9 cellular contexts compared by ENCODE assay signal in the genomic region with DNA sequence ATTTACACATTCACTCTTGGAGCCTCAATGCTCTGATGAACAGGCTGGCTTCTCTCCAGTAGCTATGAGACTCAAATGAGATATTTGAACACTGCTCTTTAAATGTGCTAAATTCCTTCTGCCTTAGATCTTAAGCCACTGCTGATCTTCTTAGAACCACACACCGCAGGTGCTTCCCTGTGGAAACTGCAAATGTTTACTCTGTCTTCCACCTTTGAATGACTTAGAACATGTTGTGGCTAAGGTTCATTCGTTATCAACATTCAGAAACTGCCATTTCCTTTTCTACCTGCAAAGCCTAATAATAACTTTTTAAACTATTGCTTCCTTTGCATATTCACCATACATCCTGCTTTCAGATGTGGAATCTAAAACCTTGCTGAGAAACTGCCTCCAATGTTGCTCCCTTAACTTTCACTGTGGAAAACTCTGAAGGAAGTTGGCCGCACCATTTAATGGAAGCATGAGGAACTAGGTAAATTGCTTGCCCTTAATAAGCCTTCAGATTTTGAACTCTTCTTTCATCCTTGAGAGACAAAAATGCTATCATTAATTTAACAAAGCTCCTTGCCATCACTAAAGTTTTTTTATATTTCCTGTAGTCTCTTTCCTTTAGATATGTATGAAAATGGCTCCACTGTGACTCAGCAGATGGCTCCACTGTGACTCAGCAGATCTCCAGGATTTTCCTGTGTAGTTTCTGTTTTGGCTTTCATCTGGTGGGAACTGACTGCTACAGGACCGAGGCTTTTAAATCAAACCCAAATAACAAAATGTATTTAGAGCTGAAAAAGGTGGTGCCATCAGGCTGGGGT.
A peak's percentile ranks its signal among the peaks of the same experiment; 100 is the strongest.
DNase-seq lines count a peak whose midpoint lies in the region; ATAC-seq, FAIRE-seq and TF ChIP-seq lines count a peak whose summit lies in the region.
"Had no signal": no experiment of that assay in that cellular context is flagged by ENCODE, and none has a peak within 500 bp of the region (broad histone marks: within the 10 kb centered on the region; RNA-seq: fewer than 3 reads in every experiment).

No MANE protein-coding gene starts in this region.

- H3K4me2 ChIP-seq in HCT116 (ENCODE audit: low read length): peak overlapping the region; percentile 31

- no peaks in the 10 kb centered on the region for H3K27me3 ChIP-seq in HCT116 (ENCODE audit: insufficient read depth, low read length)

- peaks cover 40% of the 10 kb centered on the region for H3K79me2 ChIP-seq in HCT116 (ENCODE audit: insufficient read depth, low read length)

- no peak for TF ChIP-seq POLR2A in HCT116 (IDR thresholded peaks at IDR 0.05; ENCODE audit: borderline replicate concordance, extremely low read depth, insufficient read depth, insufficient read length)

- H3K27ac ChIP-seq in HCT116 (ENCODE audit: low read depth, low read length): peak overlapping the region; percentile 74

- DNase-seq in AG10803 (ENCODE audit: low read depth) (peak; percentile 90), HCT116 (ENCODE audit: low read depth, low spot score) (peak; percentile 73), T-helper 22 cell (ENCODE audit: low read depth) (peak; percentile 1), fibroblast of pulmonary artery (ENCODE audit: low read depth) (peak; percentile 84), HTR-8/SVneo (ENCODE audit: insufficient read length, low spot score) (no peak), NCI-H526 (lab: John Stamatoyannopoulos, UW) (no peak), putamen (ENCODE audit: low spot score) (no peak)

- TF ChIP-seq CTCF in AG10803 (conservative IDR thresholded peaks at IDR 0.05; ENCODE audit: low read length) (no peak), HCT116 (IDR thresholded peaks at IDR 0.05 in 2 of 3, conservative IDR thresholded peaks at IDR 0.05 in 1 of 3; ENCODE audit: borderline replicate concordance in 1 of 3, insufficient read depth in 1 of 3, low read depth in 2 of 3, low read length in 2 of 3) (no peak), fibroblast of pulmonary artery (IDR thresholded peaks at IDR 0.05; ENCODE audit: low read length, missing control alignments) (no peak)

- H4K20me1 ChIP-seq in HCT116 (ENCODE audit: insufficient read depth): no peaks in the 10 kb centered on the region

- ATAC-seq in HCT116 (0 out of 2 replicates have a peak, but pooled peaks have one; percentile 16), HG03378 (IDR thresholded peaks at IDR 0.05; ENCODE audit: unreplicated experiment) (no peak)

- POLR2A ChIA-PET in HCT116 (lab: Charles Lee): no interaction called here

- peaks cover 70 to 90% of the 10 kb centered on the region in 2 experiments for H3K4me1 ChIP-seq in HCT116 (ENCODE audit: control insufficient read depth in 1 of 2, insufficient read depth in 2 of 2, low read length in 2 of 2)

- intact Hi-C loops in HCT116 (cut with micrococcal nuclease): no loop called here

- FAIRE-seq in HTR-8/SVneo (lab: Jason Lieb, UNC): no peak
- FAIRE-seq: colon had no signal

- H3K9ac ChIP-seq in HCT116 (ENCODE audit: low read length): peak overlapping the region; percentile 35

- TF ChIP-seq RAD21 in HCT116 (IDR thresholded peaks at IDR 0.05; ENCODE audit: low read depth): 0 out of 2 replicates have a peak, but pooled peaks have one; percentile 18

- BruUV-seq in HCT116 (replicated peaks; lab: Mats Ljungman, UMichigan): no TSS peak

- H2AFZ ChIP-seq in HCT116 (ENCODE audit: low read depth, low read length, poor library complexity, severe bottlenecking): no peak overlapping the region

- H3K9me3 ChIP-seq in HCT116 (ENCODE audit: control insufficient read depth in 1 of 2, insufficient read depth in 1 of 2, low read depth in 1 of 2, low read length in 2 of 2): no peaks in the 10 kb centered on the region

- H3K9me2 ChIP-seq in HCT116 (ENCODE audit: insufficient read depth): no peaks in the 10 kb centered on the region

- RAD21 ChIA-PET in HCT116 (lab: Charles Lee; ENCODE audit: low non-redundant PET in 1 of 2, low total read pairs in 2 of 2, uncharacterized antibody in 2 of 2, unreplicated experiment in 2 of 2): no interaction called here

- no peak overlapping the region for H3K4me3 ChIP-seq in AG10803 (ENCODE audit: low read length)
- H3K4me3 ChIP-seq in HCT116 (replicated peaks in 1 of 2; ENCODE audit: low read depth in 1 of 2, low read length in 2 of 2): no peak overlapping the region
- H3K4me3 ChIP-seq in fibroblast of pulmonary artery (replicated peaks; ENCODE audit: low read depth, low read length): no peak overlapping the region

- CTCF ChIA-PET in HCT116 (lab: Charles Lee): interaction anchor here (1.1 kb wide), 1 partner anchor 81 kb away, joined by 3 read pairs; no protein-coding TSS in a partner anchor

- peaks cover 0 to 26% of the 10 kb centered on the region in 2 experiments; a peak in 2 of 4 replicates for H3K36me3 ChIP-seq in HCT116 (ENCODE audit: control insufficient read depth in 1 of 2, insufficient read depth in 2 of 2, low read length in 2 of 2)

TF ChIP-seq in HCT116, 20 proteins besides CTCF, POLR2A, EP300 and RAD21:
- TF ChIP-seq EGR1 (IDR thresholded peaks at IDR 0.05; ENCODE audit: low read depth) (0 out of 2 replicates have a peak, but pooled peaks have one; percentile 16), JUND (IDR thresholded peaks at IDR 0.05) (peak; percentile 67), EZH2 (IDR thresholded peaks at IDR 0.05) (no peak), FOSL1 (IDR thresholded peaks at IDR 0.05; ENCODE audit: low read depth) (peak; percentile 73), SRF (IDR thresholded peaks at IDR 0.05; ENCODE audit: low read depth) (no peak), SP1 (IDR thresholded peaks at IDR 0.05; ENCODE audit: low read depth) (peak; percentile 80), CBX3 (IDR thresholded peaks at IDR 0.05; ENCODE audit: low read depth) (peak; percentile 77; the same call in 1 of the 2 replicates), EZH2phosphoT487 (IDR thresholded peaks at IDR 0.05; ENCODE audit: borderline replicate concordance) (no peak), YY1 (IDR thresholded peaks at IDR 0.05; ENCODE audit: extremely low read depth, insufficient replicate concordance, low read depth, low read length) (peak; percentile 90)

Comparison
In these comparisons a context has a peak if more than half of its experiments do, and no peak if none do; other contexts are left out.
1. DNase-seq: peak in AG10803 (single experiment), HCT116 (single experiment), T-helper 22 cell (single experiment) and fibroblast of pulmonary artery (single experiment); none in HTR-8/SVneo (single experiment), NCI-H526 (0 of 2) and putamen (single experiment).